22 cellular contexts compared by ENCODE assay signal in genomic region chr15:62450061-62450460, GRCh38.
"Had no signal": no experiment of that assay in that cellular context is flagged by ENCODE, and none has a peak within 500 bp of the region (broad histone marks: within the 10 kb centered on the region; RNA-seq: fewer than 3 reads in every experiment).

No MANE protein-coding gene starts in this region.

- H3K27me3 ChIP-seq: SJCRH30 had no signal

- H3K36me3 ChIP-seq: SJCRH30 had no signal

- H3K9me3 ChIP-seq: SJCRH30 had no signal

- H3K4me3 ChIP-seq: SJCRH30 had no signal

- FAIRE-seq: astrocyte had no signal

- DNase-seq: activated CD4-positive, alpha-beta memory T cell treated with anti-CD3 and anti-CD28 coated beads, Interleukin-2, amount 10 ng/mL, durations not matched to agents 7 days and 5 days; activated CD4-positive, alpha-beta T cell treated with anti-CD3 and anti-CD28 coated beads for 36 hours; activated CD4-positive, alpha-beta T cell treated with anti-CD3 and anti-CD28 coated beads, Interleukin-2, amount 50 U/mL, for 1 hour; activated gamma-delta T cell; activated naive CD4-positive, alpha-beta T cell treated with anti-CD3 and anti-CD28 coated beads for 36 hours; activated T-cell treated with anti-CD3 and anti-CD28 coated beads for 4 hours; activated T-cell treated with anti-CD3 and anti-CD28 coated beads, Interleukin-2, amount 50 U/mL, for 48 hours; amygdala; Karpas-422; MM.1S; NCI-H1436 treated with DMSO at 0.1 percent for 48 hours; NCI-H187; NCI-H2081; NCI-H510A treated with DMSO at 0.1 percent for 48 hours; NCI-H69; NK-92 treated with Interleukin-12 subunit alpha and Interleukin-12 subunit beta, amount 100 ng/mL, for 24 hours; OCI-M1; Right ventricle myocardium superior; SJCRH30; SW 1271 had no signal

- H3K27ac ChIP-seq: RWPE1, SJCRH30 had no signal
